ENCODE assay signal across 8 cellular contexts in the genomic region with DNA sequence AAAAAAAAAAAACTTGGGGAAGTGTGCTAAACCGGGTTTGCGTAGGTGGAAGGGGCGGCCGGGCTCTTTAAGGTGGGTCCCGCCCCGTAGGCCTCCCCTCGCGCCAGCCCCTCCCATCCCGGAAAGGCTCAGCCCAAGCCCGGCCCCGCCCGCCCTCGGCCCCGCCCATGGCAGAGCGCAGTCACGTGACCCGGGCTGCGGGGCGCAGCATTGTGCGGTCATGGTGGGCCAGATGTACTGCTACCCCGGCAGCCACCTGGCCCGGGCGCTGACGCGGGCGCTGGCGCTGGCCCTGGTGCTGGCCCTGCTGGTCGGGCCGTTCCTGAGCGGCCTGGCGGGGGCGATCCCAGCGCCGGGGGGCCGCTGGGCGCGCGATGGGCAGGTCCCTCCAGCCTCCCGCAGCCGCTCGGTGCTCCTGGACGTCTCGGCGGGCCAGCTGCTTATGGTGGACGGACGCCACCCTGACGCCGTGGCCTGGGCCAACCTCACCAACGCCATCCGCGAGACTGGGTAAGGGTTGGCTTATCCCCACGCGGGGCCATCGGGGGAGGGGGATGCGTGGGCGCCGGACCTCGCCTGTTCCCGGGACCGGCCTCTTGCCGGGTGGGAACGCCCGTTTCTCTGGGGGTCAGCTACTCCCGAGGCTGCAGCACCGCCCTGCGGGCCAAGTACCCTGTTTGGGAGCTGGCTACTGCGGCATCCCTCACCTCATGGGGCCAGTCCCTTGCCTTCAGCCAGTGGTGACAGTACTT. TPM values are rescaled to one million over a fixed set of nuclear protein-coding genes. Genes with fewer than 3 reads are reported as not detected.
DNase-seq lines count a peak whose midpoint lies in the region; ATAC-seq and TF ChIP-seq lines count a peak whose summit lies in the region.

A gene with protein sequence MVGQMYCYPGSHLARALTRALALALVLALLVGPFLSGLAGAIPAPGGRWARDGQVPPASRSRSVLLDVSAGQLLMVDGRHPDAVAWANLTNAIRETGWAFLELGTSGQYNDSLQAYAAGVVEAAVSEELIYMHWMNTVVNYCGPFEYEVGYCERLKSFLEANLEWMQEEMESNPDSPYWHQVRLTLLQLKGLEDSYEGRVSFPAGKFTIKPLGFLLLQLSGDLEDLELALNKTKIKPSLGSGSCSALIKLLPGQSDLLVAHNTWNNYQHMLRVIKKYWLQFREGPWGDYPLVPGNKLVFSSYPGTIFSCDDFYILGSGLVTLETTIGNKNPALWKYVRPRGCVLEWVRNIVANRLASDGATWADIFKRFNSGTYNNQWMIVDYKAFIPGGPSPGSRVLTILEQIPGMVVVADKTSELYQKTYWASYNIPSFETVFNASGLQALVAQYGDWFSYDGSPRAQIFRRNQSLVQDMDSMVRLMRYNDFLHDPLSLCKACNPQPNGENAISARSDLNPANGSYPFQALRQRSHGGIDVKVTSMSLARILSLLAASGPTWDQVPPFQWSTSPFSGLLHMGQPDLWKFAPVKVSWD (plus strand): TSS at position 207 of the 752 bp plus-strand sequence. CDS start 14 bp downstream, at position 221.

- in situ Hi-C loops in GM13977 (cut with MboI; ENCODE audit: low pct_unique_long_range_greater_than_20kb, low sequenced_read_pairs, unreplicated experiment), result no loop called here

- intact Hi-C loops in left cardiac atrium (cut with DNase I), result no loop called here
- intact Hi-C loops in prostate gland (cut with DNase I), result loop anchor here (2.0 kb wide), 1 partner anchor 24 kb away; the partner anchor contains the start of gene SLC8B1

- H3K27me3 Mint-ChIP-seq in T-helper 1 cell treated with Interleukin-12 subunit alpha and Interleukin-12 subunit beta and Interleukin-4 antibody, amounts not matched to agents 30 μg/mL and 1 μg/mL, for 36 hours (ENCODE audit: low read depth), result no peaks in the 10 kb centered on the region

- H3K4me3 ChIP-seq in prostate gland, result peak within 1 kb of the TSS; percentile 86 to 91

- TF ChIP-seq CTCF in GM13977 (IDR thresholded peaks at IDR 0.05; ENCODE audit: extremely low read depth, insufficient read depth, missing control alignments) (peak; percentile 8), prostate gland (IDR thresholded peaks at IDR 0.05) (no peak)

- 0% methylated on average over 55 of the region's 67 CpGs for WGBS in prostate gland

- H3K27ac Mint-ChIP-seq in T-helper 1 cell treated with Interleukin-12 subunit alpha and Interleukin-12 subunit beta and Interleukin-4 antibody, amounts not matched to agents 30 μg/mL and 1 μg/mL, for 36 hours, result peak within 1 kb of the TSS; percentile 64

- ATAC-seq in HG02840 (IDR thresholded peaks at IDR 0.05; ENCODE audit: low FRiP score, unreplicated experiment) (peak; percentile 82), left cardiac atrium (peak; percentile 98)

- H3K4me1 Mint-ChIP-seq in T-helper 1 cell treated with Interleukin-12 subunit alpha and Interleukin-12 subunit beta and Interleukin-4 antibody, amounts not matched to agents 30 μg/mL and 1 μg/mL, for 36 hours (ENCODE audit: low read depth), result peaks cover 14% of the 10 kb centered on the region

- no peaks in the 10 kb centered on the region for H3K27me3 ChIP-seq in prostate gland (replicated peaks; ENCODE audit: insufficient read depth)

- H3K4me1 ChIP-seq in prostate gland (replicated peaks), result peaks cover 9% of the 10 kb centered on the region

- DNase-seq in GM13977 (ENCODE audit: low spot score) (peak; percentile 99), NCI-H1436 treated with DMSO at 0.1 percent for 48 hours (lab: John Stamatoyannopoulos, UW) (peak; percentile 22), amniotic stem cell (lab: John Stamatoyannopoulos, UW) (peak; percentile 68), left cardiac atrium (peak; percentile 96), prostate gland (ENCODE audit: low spot score) (peak; percentile 93), ureter (ENCODE audit: low spot score) (peak; percentile 93)

- H3K36me3 ChIP-seq in prostate gland, result no peaks in the 10 kb centered on the region

- H3K27ac ChIP-seq in prostate gland, result peak within 1 kb of the TSS; percentile 82 to 84

- H3K4me3 Mint-ChIP-seq in T-helper 1 cell treated with Interleukin-12 subunit alpha and Interleukin-12 subunit beta and Interleukin-4 antibody, amounts not matched to agents 30 μg/mL and 1 μg/mL, for 36 hours, result peak within 1 kb of the TSS; percentile 87

- peak; percentile 45 for TF ChIP-seq POLR2A in prostate gland (IDR thresholded peaks at IDR 0.05)

- no peaks in the 10 kb centered on the region for H3K36me3 Mint-ChIP-seq in T-helper 1 cell treated with Interleukin-12 subunit alpha and Interleukin-12 subunit beta and Interleukin-4 antibody, amounts not matched to agents 30 μg/mL and 1 μg/mL, for 36 hours (ENCODE audit: low read depth)

- no peaks in the 10 kb centered on the region for H3K9me3 ChIP-seq in prostate gland

- H3K9me3 Mint-ChIP-seq in T-helper 1 cell treated with Interleukin-12 subunit alpha and Interleukin-12 subunit beta and Interleukin-4 antibody, amounts not matched to agents 30 μg/mL and 1 μg/mL, for 36 hours, result no peaks in the 10 kb centered on the region

RNA-seq across cellular contexts. Expression of the gene that starts here (rescaled TPM):
- total RNA-seq in left cardiac atrium (10 to 100 TPM; 47.5 to 48.7 TPM), prostate gland (100 to 1,000 TPM in 1 of 2 donors, 10 to 100 TPM in 1; 48.2 to 114 TPM), ureter (31.8 TPM)

Comparison
In these comparisons a context has a peak if more than half of its experiments do, and no peak if none do; other contexts are left out.
1. Peak in every context shown above with its lines: DNase-seq, ATAC-seq, H3K4me3 ChIP-seq and H3K27ac ChIP-seq.
2. DNase-seq: peak in every context shown above with its lines; median percentile 99 in GM13977; 96 in left cardiac atrium; 93 in prostate gland; 93 in ureter; 68 in amniotic stem cell; 22 in NCI-H1436 treated with DMSO at 0.1 percent for 48 hours.